ENCODE assay signal across 8 cellular contexts in genomic region chr22:21567456-21568206, GRCh38. TPM values are rescaled to one million over a fixed set of nuclear protein-coding genes. Genes with fewer than 3 reads are reported as not detected.
DNase-seq lines count a peak whose midpoint lies in the region; ATAC-seq and TF ChIP-seq lines count a peak whose summit lies in the region.

Gene UBE2L3, plus strand, starts transcription at chr22:21567714. Its CDS starts 31 bp downstream, at chr22:21567745.

- H3K36me3 ChIP-seq in adrenal gland (replicated peaks in 1 of 2): no peaks in the 10 kb centered on the region
- peaks cover 0 to 2% (median 0%) of the 10 kb centered on the region in 9 donors for H3K36me3 ChIP-seq in heart left ventricle
- no peaks in the 10 kb centered on the region for H3K36me3 ChIP-seq in tibial artery

- H3K27ac ChIP-seq in adrenal gland (peak within 1 kb of the TSS; percentile 72 to 97 (median 95)), heart left ventricle (peak within 1 kb of the TSS; percentile 80 to 97 (median 88)), tibial artery (peak within 1 kb of the TSS; percentile 89 to 95)

- peak within 1 kb of the TSS; percentile 86 to 94 for H3K4me3 Mint-ChIP-seq in CD14-positive monocyte
- peak within 1 kb of the TSS; percentile 96 for H3K4me3 Mint-ChIP-seq in T-helper 1 cell treated with Interleukin-12 subunit alpha and Interleukin-12 subunit beta and Interleukin-4 antibody, amounts not matched to agents 30 μg/mL and 1 μg/mL, for 36 hours

- 0 to 4% (median 1%) methylated on average over 12 to 77 of the region's 77 CpGs for WGBS in adrenal gland, 4 donors
- 0 to 1% (median 1%) methylated on average over 12 to 77 of the region's 77 CpGs for WGBS in heart left ventricle, 4 donors

- H3K9me3 ChIP-seq in adrenal gland (replicated peaks in 1 of 3) (no peaks in the 10 kb centered on the region), heart left ventricle (no peaks in the 10 kb centered on the region), tibial artery (no peaks in the 10 kb centered on the region)

- H3K9me3 Mint-ChIP-seq in CD14-positive monocyte: peaks cover 0 to 1% (median 0%) of the 10 kb centered on the region in 7 donors
- no peaks in the 10 kb centered on the region for H3K9me3 Mint-ChIP-seq in T-helper 1 cell treated with Interleukin-12 subunit alpha and Interleukin-12 subunit beta and Interleukin-4 antibody, amounts not matched to agents 30 μg/mL and 1 μg/mL, for 36 hours

- H3K4me3 ChIP-seq in adrenal gland: peak within 1 kb of the TSS; percentile 64 to 99 (median 86)
- H3K4me3 ChIP-seq in heart left ventricle: peak within 1 kb of the TSS; percentile 75 to 99 (median 92)
- H3K4me3 ChIP-seq in tibial artery: peak within 1 kb of the TSS; percentile 63 to 90

- TF ChIP-seq POLR2A in adrenal gland (IDR thresholded peaks at IDR 0.05) (peak in 1 of 2 donors; percentile 43), heart left ventricle (IDR thresholded peaks at IDR 0.05) (peak in 1 of 2 donors; percentile 40)

- DNase-seq in CD14-positive monocyte (ENCODE audit: low spot score): peak; percentile 76
- peak; percentile 70 for DNase-seq in MV-4-11 (lab: John Stamatoyannopoulos, UW)
- peak; percentile 75 to 86 (median 80) for DNase-seq in adrenal gland
- peak; percentile 86 to 92 (median 88) for DNase-seq in heart left ventricle
- peak; percentile 62 for DNase-seq in pons (ENCODE audit: low spot score)
- DNase-seq in tibial artery: peak; percentile 72 to 89

- H3K4me1 ChIP-seq in adrenal gland (replicated peaks in 1 of 2) (peaks cover 31 to 33% of the 10 kb centered on the region in 2 donors), heart left ventricle (peaks cover 4 to 45% (median 37%) of the 10 kb centered on the region in 12 donors), tibial artery (peaks cover 0 to 35% (median 23%) of the 10 kb centered on the region in 4 donors)

- peaks cover 5 to 11% of the 10 kb centered on the region in 2 donors for H3K36me3 Mint-ChIP-seq in CD14-positive monocyte
- peaks cover 17% of the 10 kb centered on the region for H3K36me3 Mint-ChIP-seq in T-helper 1 cell treated with Interleukin-12 subunit alpha and Interleukin-12 subunit beta and Interleukin-4 antibody, amounts not matched to agents 30 μg/mL and 1 μg/mL, for 36 hours (ENCODE audit: low read depth)

- TF ChIP-seq CTCF in CD14-positive monocyte (IDR thresholded peaks at IDR 0.05) (no peak), adrenal gland (IDR thresholded peaks at IDR 0.05) (no peak), heart left ventricle (IDR thresholded peaks at IDR 0.05) (peak in 1 of 12 donors; percentile 25), tibial artery (IDR thresholded peaks at IDR 0.05) (no peak)

- peaks cover 44% of the 10 kb centered on the region for H3K4me1 Mint-ChIP-seq in CD14-positive monocyte
- H3K4me1 Mint-ChIP-seq in T-helper 1 cell treated with Interleukin-12 subunit alpha and Interleukin-12 subunit beta and Interleukin-4 antibody, amounts not matched to agents 30 μg/mL and 1 μg/mL, for 36 hours (ENCODE audit: low read depth): peaks cover 27% of the 10 kb centered on the region

- H3K27ac Mint-ChIP-seq in CD14-positive monocyte: peak within 1 kb of the TSS; percentile 82 to 95 (median 90)
- H3K27ac Mint-ChIP-seq in T-helper 1 cell treated with Interleukin-12 subunit alpha and Interleukin-12 subunit beta and Interleukin-4 antibody, amounts not matched to agents 30 μg/mL and 1 μg/mL, for 36 hours: peak within 1 kb of the TSS; percentile 94

- H3K27me3 ChIP-seq in adrenal gland (no peaks in the 10 kb centered on the region), heart left ventricle (no peaks in the 10 kb centered on the region), tibial artery (no peaks in the 10 kb centered on the region)

- intact Hi-C loops in CD14-positive monocyte (cut with micrococcal nuclease): no loop called here
- intact Hi-C loops in adrenal gland (cut with DNase I): no loop called here
- intact Hi-C loops in heart left ventricle (cut with DNase I): no loop called here
- intact Hi-C loops in tibial artery (cut with DNase I; ENCODE audit: low total_unique reads): no loop called here

- peaks cover 0 to 5% (median 2%) of the 10 kb centered on the region in 3 donors for H3K27me3 Mint-ChIP-seq in CD14-positive monocyte (ENCODE audit: low read depth in 3 of 3)
- H3K27me3 Mint-ChIP-seq in T-helper 1 cell treated with Interleukin-12 subunit alpha and Interleukin-12 subunit beta and Interleukin-4 antibody, amounts not matched to agents 30 μg/mL and 1 μg/mL, for 36 hours (ENCODE audit: low read depth): no peaks in the 10 kb centered on the region

- ATAC-seq in GM21381 (IDR thresholded peaks at IDR 0.05; ENCODE audit: unreplicated experiment) (peak; percentile 54), heart left ventricle (peak; percentile 91 to 97 (median 96))

RNA-seq across cellular contexts. Expression of gene UBE2L3, which starts in this region (rescaled TPM):
- polyA plus RNA-seq in CD14-positive monocyte (10 to 100 TPM; 69.6 to 88.9 TPM), adrenal gland (100 to 1,000 TPM in 1 of 3 donors, 10 to 100 TPM in 2; 64.0 to 142 (median 66.1) TPM), heart left ventricle (10 to 100 TPM; 63.8 to 64.8 TPM)
- total RNA-seq in adrenal gland (10 to 100 TPM; 48.5 to 72.7 (median 55.7) TPM), heart left ventricle (10 to 100 TPM; 42.9 to 73.1 (median 50.3) TPM)

Comparison
In these comparisons a context has a peak if more than half of its experiments do, and no peak if none do; other contexts are left out.
1. Peak in every context shown above with its lines: DNase-seq, ATAC-seq, H3K4me3 ChIP-seq and H3K27ac ChIP-seq.